In the genomic region with DNA sequence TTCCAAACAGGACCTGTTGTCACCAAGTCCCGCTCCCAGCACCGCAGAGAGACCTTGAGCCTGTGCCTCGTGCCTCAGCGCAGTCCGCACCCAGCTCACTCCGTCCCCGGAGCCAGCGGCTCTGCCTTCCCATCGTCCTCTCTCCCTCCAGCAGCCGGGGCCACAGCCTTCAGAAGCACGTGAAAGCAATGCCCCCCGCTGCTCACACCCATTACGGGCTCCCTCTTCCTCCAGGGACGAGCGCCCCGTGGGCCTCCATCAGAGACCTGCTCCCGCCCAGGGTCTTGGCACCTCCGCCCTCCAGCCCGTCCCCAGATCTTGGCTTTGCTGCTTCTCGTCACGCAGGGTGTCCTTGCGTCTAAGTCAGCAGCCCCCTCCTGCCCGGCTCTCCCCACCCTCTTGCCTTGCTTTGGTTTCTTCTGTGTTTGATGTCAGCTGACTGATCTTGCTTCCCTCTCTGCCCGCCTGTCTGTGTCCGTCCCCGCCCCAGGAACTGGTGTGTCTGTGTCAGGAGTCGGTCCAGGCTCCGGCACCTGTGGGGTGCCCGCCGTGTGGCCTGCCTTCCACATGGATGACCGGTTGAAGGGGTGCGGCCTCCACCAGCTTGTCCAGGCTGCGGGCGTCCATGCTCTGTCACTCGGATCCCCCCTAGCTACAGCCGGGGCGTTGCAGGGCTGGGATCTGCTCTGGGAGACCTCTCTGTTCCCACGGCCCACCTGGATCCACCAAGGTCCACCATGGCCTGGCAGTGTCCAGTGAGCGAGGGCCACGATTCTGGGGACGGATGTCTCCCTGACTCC, we compare ENCODE assay signal across 14 cellular contexts.
DNase-seq lines count a peak whose midpoint lies in the region; ATAC-seq and TF ChIP-seq lines count a peak whose summit lies in the region.
"Had no signal": no experiment of that assay in that cellular context is flagged by ENCODE, and none has a peak within 500 bp of the region (broad histone marks: within the 10 kb centered on the region; RNA-seq: fewer than 3 reads in every experiment).

No MANE protein-coding gene starts in this region.

- peaks cover 86% of the 10 kb centered on the region for H3K4me1 ChIP-seq in BLaER1
- no peaks in the 10 kb centered on the region for H3K4me1 ChIP-seq in neuronal stem cell (ENCODE audit: control insufficient read depth in 2 of 2, insufficient read depth in 1 of 2, low read depth in 1 of 2, low read length in 2 of 2)
- H3K4me1 ChIP-seq in tibial nerve = peaks cover 0 to 16% (median 0%) of the 10 kb centered on the region in 4 donors

- H2AFZ ChIP-seq in neuronal stem cell (ENCODE audit: low read length) = no peak overlapping the region
- H2AFZ ChIP-seq: hepatocyte had no signal

- H3K27ac ChIP-seq in BLaER1 (peak overlapping the region; percentile 73), neuronal stem cell (replicated peaks; ENCODE audit: low read length) (no peak overlapping the region), tibial nerve (no peak overlapping the region), WERI-Rb-1 (no peak overlapping the region)
- H3K27ac ChIP-seq: hepatocyte, SK-N-MC, suprapubic skin had no signal

- no peak overlapping the region for H2BK120ac ChIP-seq in neuronal stem cell (ENCODE audit: low read depth, low read length)

- H3K36me3 ChIP-seq in BLaER1 (no peaks in the 10 kb centered on the region), neuronal stem cell (replicated peaks in 1 of 2; ENCODE audit: control insufficient read depth in 2 of 2, insufficient read depth in 2 of 2, low read length in 2 of 2) (no peaks in the 10 kb centered on the region), tibial nerve (no peaks in the 10 kb centered on the region), WERI-Rb-1 (no peaks in the 10 kb centered on the region)
- H3K36me3 ChIP-seq: suprapubic skin had no signal

- H3K9ac ChIP-seq in BLaER1 = peak overlapping the region; percentile 65
- no peak overlapping the region for H3K9ac ChIP-seq in neuronal stem cell (ENCODE audit: low read depth, low read length, poor library complexity)

- no peak for ATAC-seq in HG03280 (IDR thresholded peaks at IDR 0.05; ENCODE audit: unreplicated experiment)

- no peak overlapping the region for H3K4ac ChIP-seq in neuronal stem cell (ENCODE audit: low read length)

- H2BK5ac ChIP-seq in neuronal stem cell (ENCODE audit: low read length) = no peak overlapping the region

- no peak overlapping the region for H4K8ac ChIP-seq in neuronal stem cell (ENCODE audit: low read depth, low read length)

- no peak overlapping the region for H3K23ac ChIP-seq in neuronal stem cell (ENCODE audit: low read depth, low read length, poor library complexity)

- no peak overlapping the region for H4K91ac ChIP-seq in neuronal stem cell (ENCODE audit: low read depth, low read length, poor library complexity)

- peak overlapping the region; percentile 78 for H3K18ac ChIP-seq in neuronal stem cell (ENCODE audit: low read length)

- H3K9me3 ChIP-seq in BLaER1 = peaks cover 10% of the 10 kb centered on the region; the same call in 1 of the 2 replicates
- no peaks in the 10 kb centered on the region for H3K9me3 ChIP-seq in neuronal stem cell (replicated peaks in 1 of 2; ENCODE audit: control insufficient read depth in 2 of 2, insufficient read depth in 1 of 2, low read depth in 1 of 2, low read length in 2 of 2)
- no peaks in the 10 kb centered on the region for H3K9me3 ChIP-seq in tibial nerve
- no peaks in the 10 kb centered on the region for H3K9me3 ChIP-seq in WERI-Rb-1 (ENCODE audit: severe bottlenecking)
- H3K9me3 ChIP-seq: suprapubic skin had no signal

- peaks cover 2% of the 10 kb centered on the region for H3K79me1 ChIP-seq in neuronal stem cell (ENCODE audit: low read depth, low read length)

- H4K20me1 ChIP-seq in BLaER1 = no peaks in the 10 kb centered on the region

- H3K27me3 ChIP-seq in BLaER1 = no peaks in the 10 kb centered on the region
- no peaks in the 10 kb centered on the region for H3K27me3 ChIP-seq in neuronal stem cell (ENCODE audit: control insufficient read depth in 3 of 3, insufficient read depth in 3 of 3, low read depth in 1 of 3, low read length in 3 of 3)
- no peaks in the 10 kb centered on the region for H3K27me3 ChIP-seq in tibial nerve
- H3K27me3 ChIP-seq in WERI-Rb-1 (ENCODE audit: insufficient read depth, low read depth, severe bottlenecking) = no peaks in the 10 kb centered on the region
- H3K27me3 ChIP-seq: hepatocyte had no signal

- H3K4me2 ChIP-seq in BLaER1 = peak overlapping the region; percentile 86
- H3K4me2 ChIP-seq in neuronal stem cell (ENCODE audit: insufficient read depth, low read length, poor library complexity, severe bottlenecking) = no peak overlapping the region
- H3K4me2 ChIP-seq: hepatocyte had no signal

- H2BK15ac ChIP-seq in neuronal stem cell (ENCODE audit: low read length) = no peak overlapping the region

- peak; percentile 47 for DNase-seq in activated CD4-positive, CD25-positive, alpha-beta regulatory T cell treated with anti-CD3 and anti-CD28 coated beads, Interleukin-2, amount 50 U/mL, for 72 hours
- peak; percentile 82 for DNase-seq in activated effector memory CD4-positive, alpha-beta T cell treated with anti-CD3 and anti-CD28 coated beads, Interleukin-2, amount 50 U/mL, for 16 hours
- DNase-seq in neuronal stem cell (ENCODE audit: low spot score) = no peak
- no peak for DNase-seq in AG08396 (ENCODE audit: low spot score)
- no peak for DNase-seq in tibial nerve (ENCODE audit: low spot score in 2 of 2)
- no peak for DNase-seq in WERI-Rb-1
- DNase-seq: H9, midbrain, NCI-H524 treated with DMSO at 0.1 percent for 48 hours had no signal

- no peak for TF ChIP-seq CTCF in tibial nerve (IDR thresholded peaks at IDR 0.05)
- TF ChIP-seq CTCF in WERI-Rb-1 (IDR thresholded peaks at IDR 0.05; ENCODE audit: low read depth, low read length) = no peak

- H3K4me3 ChIP-seq in BLaER1 (peak overlapping the region; percentile 60), neuronal stem cell (ENCODE audit: low read length in 2 of 2) (no peak overlapping the region), tibial nerve (peak overlapping the region in 1 of 4 donors; percentile 18), WERI-Rb-1 (ENCODE audit: low read depth, low read length) (no peak overlapping the region)
- H3K4me3 ChIP-seq: hepatocyte, SK-N-MC, suprapubic skin had no signal

- WGBS in neuronal stem cell (ENCODE audit: extremely low coverage in 2 of 2, insufficient read length in 2 of 2, insufficient replicate concordance in 1 of 2), 2 donors = no CpG with 5 or more reads among the region's 41 CpGs
- 83 to 84% methylated on average over 41 of the region's 41 CpGs for WGBS in tibial nerve, 2 donors

- no peak for TF ChIP-seq POLR2A in tibial nerve (IDR thresholded peaks at IDR 0.05)

- peak overlapping the region; percentile 1 for H2AK5ac ChIP-seq in neuronal stem cell (ENCODE audit: low read depth, low read length)

- H2BK12ac ChIP-seq in neuronal stem cell (ENCODE audit: low read length) = no peak overlapping the region

- H3K14ac ChIP-seq in neuronal stem cell (ENCODE audit: low read length) = no peak overlapping the region

- TF ChIP-seq EP300 in tibial nerve (IDR thresholded peaks at IDR 0.05) = no peak

Comparison
In these comparisons a context has a peak if more than half of its experiments do, and no peak if none do; other contexts are left out.
1. DNase-seq: peak in activated CD4-positive, CD25-positive, alpha-beta regulatory T cell treated with anti-CD3 and anti-CD28 coated beads, Interleukin-2, amount 50 U/mL, for 72 hours (single experiment) and activated effector memory CD4-positive, alpha-beta T cell treated with anti-CD3 and anti-CD28 coated beads, Interleukin-2, amount 50 U/mL, for 16 hours (single experiment); none in neuronal stem cell (single experiment), AG08396 (single experiment), tibial nerve (0 of 2) and WERI-Rb-1 (single experiment).